Comparison of ENCODE assay signal across 21 cellular contexts in genomic region chrX:4638036-4638435, GRCh38.
A peak's percentile ranks its signal among the peaks of the same experiment; 100 is the strongest.
DNase-seq lines count a peak whose midpoint lies in the region; ATAC-seq, FAIRE-seq and TF ChIP-seq lines count a peak whose summit lies in the region.
"Had no signal": no experiment of that assay in that cellular context is flagged by ENCODE, and none has a peak within 500 bp of the region (broad histone marks: within the 10 kb centered on the region; RNA-seq: fewer than 3 reads in every experiment).

No MANE protein-coding gene starts in this region.

- no peaks in the 10 kb centered on the region for H3K4me1 Mint-ChIP-seq in stimulated activated naive CD8-positive, alpha-beta T cell treated with anti-CD3 and anti-CD28 coated beads, Interleukin-15, amount 100 ng/mL, for 72 hours
- H3K4me1 Mint-ChIP-seq: CD14-positive monocyte; CD4-positive, alpha-beta memory T cell; CD4-positive, CD25-positive, alpha-beta regulatory T cell; CD8-positive, alpha-beta memory T cell had no signal

- no peak for FAIRE-seq in GM12892 (lab: Jason Lieb, UNC)
- FAIRE-seq: A204.1, D721Med, G401.6, GM12878, GM19239 had no signal

- ATAC-seq in stimulated activated naive CD8-positive, alpha-beta T cell treated with anti-CD3 and anti-CD28 coated beads, Interleukin-15, amount 100 ng/mL, for 72 hours: no peak
- ATAC-seq: GM12878 had no signal

- no peak for TF ChIP-seq POLR2A in GM12892 (IDR thresholded peaks at IDR 0.05; ENCODE audit: low read depth, low read length)

- no peaks in the 10 kb centered on the region for H3K27me3 Mint-ChIP-seq in stimulated activated naive CD8-positive, alpha-beta T cell treated with anti-CD3 and anti-CD28 coated beads, Interleukin-15, amount 100 ng/mL, for 72 hours
- H3K27me3 Mint-ChIP-seq: CD4-positive, alpha-beta memory T cell; CD4-positive, CD25-positive, alpha-beta regulatory T cell had no signal

- no peak overlapping the region for H3K27ac Mint-ChIP-seq in stimulated activated naive CD8-positive, alpha-beta T cell treated with anti-CD3 and anti-CD28 coated beads, Interleukin-15, amount 100 ng/mL, for 72 hours
- H3K27ac Mint-ChIP-seq: CD14-positive monocyte; CD4-positive, alpha-beta memory T cell; CD4-positive, CD25-positive, alpha-beta regulatory T cell; CD8-positive, alpha-beta memory T cell had no signal

- DNase-seq in RPMI7951 (ENCODE audit: low read depth) (peak; percentile 24), epidermal melanocyte (ENCODE audit: insufficient read length, low spot score) (peak; percentile 13), GM12892 (ENCODE audit: insufficient read length) (no peak), GF-D8 (lab: John Stamatoyannopoulos, UW) (no peak)
- no peak for DNase-seq in stimulated activated naive CD8-positive, alpha-beta T cell treated with anti-CD3 and anti-CD28 coated beads, Interleukin-15, amount 100 ng/mL, for 72 hours
- DNase-seq: 8988T; ACHN; BE2C; C1 segment of cervical spinal cord; Caco-2; Calu3; CD4-positive, alpha-beta memory T cell; CD4-positive, CD25-positive, alpha-beta regulatory T cell; CD8-positive, alpha-beta memory T cell; DMS79 treated with DMSO at 0.1 percent for 48 hours had no signal

- H3K9me3 Mint-ChIP-seq in stimulated activated naive CD8-positive, alpha-beta T cell treated with anti-CD3 and anti-CD28 coated beads, Interleukin-15, amount 100 ng/mL, for 72 hours: no peaks in the 10 kb centered on the region

- no peak overlapping the region for H3K4me3 Mint-ChIP-seq in stimulated activated naive CD8-positive, alpha-beta T cell treated with anti-CD3 and anti-CD28 coated beads, Interleukin-15, amount 100 ng/mL, for 72 hours
- H3K4me3 Mint-ChIP-seq: CD14-positive monocyte; CD4-positive, alpha-beta memory T cell; CD4-positive, CD25-positive, alpha-beta regulatory T cell; CD8-positive, alpha-beta memory T cell had no signal

Comparison
In these comparisons a context has a peak if more than half of its experiments do, and no peak if none do; other contexts are left out.
1. DNase-seq: peak in RPMI7951 (single experiment) and epidermal melanocyte (single experiment); none in GM12892 (single experiment), GF-D8 (single experiment) and stimulated activated naive CD8-positive, alpha-beta T cell treated with anti-CD3 and anti-CD28 coated beads, Interleukin-15, amount 100 ng/mL, for 72 hours (0 of 2).